In the genomic region with DNA sequence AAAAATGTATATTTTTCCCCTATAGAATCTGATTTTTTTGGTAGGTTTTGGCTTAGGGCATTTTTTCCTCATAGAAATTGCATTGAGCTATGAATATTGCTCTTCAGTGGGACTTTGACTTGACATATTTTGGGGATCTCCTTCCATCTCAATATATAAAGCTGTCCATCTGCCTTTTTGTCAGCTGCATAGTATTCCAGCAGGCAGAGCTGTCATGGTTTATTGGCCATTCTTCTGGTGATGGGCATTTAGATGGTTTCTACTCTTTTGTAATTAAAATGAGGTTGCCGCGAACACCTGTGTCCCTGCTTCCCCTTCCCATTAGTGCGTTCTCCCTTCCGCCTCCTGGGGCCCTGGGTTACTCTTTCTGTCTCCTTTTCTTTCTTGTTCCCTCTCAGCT, we compare ENCODE assay signal across 25 cellular contexts.
"Had no signal": no experiment of that assay in that cellular context is flagged by ENCODE, and none has a peak within 500 bp of the region (broad histone marks: within the 10 kb centered on the region; RNA-seq: fewer than 3 reads in every experiment).

No MANE protein-coding gene starts in this region.

- DNase-seq: colonic mucosa; cortex of kidney; effector CD8-positive, alpha-beta T cell; effector memory CD8-positive, alpha-beta T cell; endodermal cell; erythroblast; esophagus squamous epithelium; foreskin fibroblast; foreskin melanocyte; gastrocnemius medialis; glutamatergic neuron; head of caudate nucleus; heart right ventricle; hippocampal formation; left lung; left ventricle myocardium superior; lower lobe of right lung; mesenchymal stem cell; mucosa of descending colon; naive B cell; naive thymus-derived CD8-positive, alpha-beta T cell had no signal

- H3K27ac Mint-ChIP-seq: dendritic cell treated with granulocyte-macrophage colony-stimulating factor and Interleukin-4, amounts not matched to agents 40 ng/mL and 50 ng/mL, for 4 days; effector memory CD8-positive, alpha-beta T cell; endodermal cell; mesothelial cell of epicardium; naive thymus-derived CD8-positive, alpha-beta T cell had no signal

- H3K27ac ChIP-seq: colonic mucosa, epithelial cell of prostate, esophagus squamous epithelium, gastrocnemius medialis, heart right ventricle, left lung, lower lobe of right lung had no signal

- H3K4me3 ChIP-seq: colonic mucosa, esophagus squamous epithelium, gastrocnemius medialis, heart right ventricle, left lung, lower lobe of right lung, mucosa of descending colon had no signal

- H3K4me3 Mint-ChIP-seq: dendritic cell treated with granulocyte-macrophage colony-stimulating factor and Interleukin-4, amounts not matched to agents 40 ng/mL and 50 ng/mL, for 4 days; effector memory CD8-positive, alpha-beta T cell; endodermal cell; mesothelial cell of epicardium; naive thymus-derived CD8-positive, alpha-beta T cell had no signal

- H3K36me3 Mint-ChIP-seq: mesothelial cell of epicardium; naive B cell; naive thymus-derived CD8-positive, alpha-beta T cell had no signal

- H3K36me3 ChIP-seq: colonic mucosa, esophagus squamous epithelium, gastrocnemius medialis, heart right ventricle, left lung, lower lobe of right lung had no signal

- H3K9me3 ChIP-seq: colonic mucosa, esophagus squamous epithelium, gastrocnemius medialis, heart right ventricle, left lung, lower lobe of right lung, mucosa of descending colon had no signal

- H3K9me3 Mint-ChIP-seq: dendritic cell treated with granulocyte-macrophage colony-stimulating factor and Interleukin-4, amounts not matched to agents 40 ng/mL and 50 ng/mL, for 4 days; effector memory CD8-positive, alpha-beta T cell; endodermal cell; mesothelial cell of epicardium; naive B cell; naive thymus-derived CD8-positive, alpha-beta T cell had no signal

- H3K27me3 ChIP-seq: colonic mucosa, left lung had no signal

- ATAC-seq: effector memory CD8-positive, alpha-beta T cell; esophagus mucosa; gastrocnemius medialis; heart right ventricle; left lung; left ventricle myocardium superior; lower lobe of right lung; mucosa of descending colon; naive thymus-derived CD8-positive, alpha-beta T cell had no signal

- H3K4me1 ChIP-seq: colonic mucosa, esophagus squamous epithelium, gastrocnemius medialis, heart right ventricle, left lung, lower lobe of right lung had no signal

- H3K4me1 Mint-ChIP-seq: mesothelial cell of epicardium, naive B cell had no signal
